20 cellular contexts compared by ENCODE assay signal in the genomic region with DNA sequence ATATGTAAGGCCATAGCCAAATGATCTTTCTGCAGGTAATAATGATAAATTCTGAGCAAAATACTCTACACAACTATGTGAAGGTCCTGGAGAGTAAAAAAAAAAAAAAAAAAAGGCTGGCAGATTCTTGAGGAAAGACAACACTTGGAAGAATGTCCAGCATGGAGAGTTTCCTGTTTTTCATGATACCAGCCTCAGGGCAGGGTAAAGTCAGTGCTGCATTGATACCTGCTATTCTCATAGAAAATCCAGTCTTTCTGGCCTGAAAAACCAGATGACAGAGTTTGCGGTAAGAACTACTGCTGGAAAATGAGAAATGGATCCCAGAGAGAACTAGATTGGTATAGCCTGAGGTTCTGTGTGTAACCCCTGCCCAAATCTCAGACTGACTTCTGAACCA.
DNase-seq lines count a peak whose midpoint lies in the region; ATAC-seq, FAIRE-seq and TF ChIP-seq lines count a peak whose summit lies in the region.
"Had no signal": no experiment of that assay in that cellular context is flagged by ENCODE, and none has a peak within 500 bp of the region (broad histone marks: within the 10 kb centered on the region; RNA-seq: fewer than 3 reads in every experiment).

No MANE protein-coding gene starts in this region.

- H3K27ac Mint-ChIP-seq in Caco-2 (ENCODE audit: unreplicated experiment) = peak overlapping the region; percentile 28
- peak overlapping the region; percentile 39 for H3K27ac Mint-ChIP-seq in osteocyte (ENCODE audit: unreplicated experiment)
- H3K27ac Mint-ChIP-seq in WTC11 = no peak overlapping the region

- CTCF ChIA-PET in Caco-2 (lab: Charles Lee) = no interaction called here
- CTCF ChIA-PET in WTC11 (lab: Charles Lee) = interaction anchor here (0.7 kb wide), 1 partner anchor 157 kb away, joined by 5 read pairs; no protein-coding TSS in a partner anchor

- no peaks in the 10 kb centered on the region for H3K36me3 ChIP-seq in Caco-2 (ENCODE audit: control insufficient read depth, insufficient read depth, low read length)
- no peaks in the 10 kb centered on the region for H3K36me3 ChIP-seq in bronchial epithelial cell (ENCODE audit: control insufficient read depth, insufficient read depth, low read length)
- no peaks in the 10 kb centered on the region for H3K36me3 ChIP-seq in MM.1S (replicated peaks; ENCODE audit: insufficient read depth, low read length)
- no peaks in the 10 kb centered on the region for H3K36me3 ChIP-seq in transverse colon

- POLR2A ChIA-PET in Caco-2 (lab: Charles Lee) = no interaction called here
- POLR2A ChIA-PET in WTC11 (lab: Charles Lee) = no interaction called here

- H3K27me3 ChIP-seq in Caco-2 (replicated peaks; ENCODE audit: control insufficient read depth, insufficient read depth, low read length) (no peaks in the 10 kb centered on the region), bronchial epithelial cell (ENCODE audit: control insufficient read depth, insufficient read depth, low read length) (no peaks in the 10 kb centered on the region), MM.1S (replicated peaks; ENCODE audit: insufficient read depth, low read length) (no peaks in the 10 kb centered on the region), transverse colon (no peaks in the 10 kb centered on the region)

- H3K4me1 Mint-ChIP-seq in Caco-2 (ENCODE audit: low read depth, unreplicated experiment) = peaks cover 6% of the 10 kb centered on the region
- peaks cover 23% of the 10 kb centered on the region for H3K4me1 Mint-ChIP-seq in osteocyte (ENCODE audit: unreplicated experiment)
- peaks cover under 1% of the 10 kb centered on the region; the same call in 1 of the 2 replicates for H3K4me1 Mint-ChIP-seq in WTC11

- H3K9me3 Mint-ChIP-seq in Caco-2 (ENCODE audit: unreplicated experiment) = no peaks in the 10 kb centered on the region
- no peaks in the 10 kb centered on the region for H3K9me3 Mint-ChIP-seq in osteocyte (ENCODE audit: unreplicated experiment)
- peaks cover 17% of the 10 kb centered on the region for H3K9me3 Mint-ChIP-seq in WTC11

- H3K4me3 Mint-ChIP-seq in Caco-2 (ENCODE audit: unreplicated experiment) (no peak overlapping the region), osteocyte (ENCODE audit: unreplicated experiment) (no peak overlapping the region), WTC11 (no peak overlapping the region)

- no peaks in the 10 kb centered on the region for H3K9me3 ChIP-seq in Caco-2
- no peaks in the 10 kb centered on the region for H3K9me3 ChIP-seq in MM.1S (replicated peaks; ENCODE audit: insufficient read depth, low read length)
- H3K9me3 ChIP-seq in transverse colon = no peaks in the 10 kb centered on the region

- H3K4me1 ChIP-seq in Caco-2 = 0 out of 2 replicates have a peak, but pooled peaks cover 3% of the 10 kb centered on the region
- H3K4me1 ChIP-seq in MM.1S (ENCODE audit: low read length) = no peaks in the 10 kb centered on the region
- H3K4me1 ChIP-seq in transverse colon = no peaks in the 10 kb centered on the region

- H3K4me3 ChIP-seq in Caco-2 (ENCODE audit: low read depth, low read length) (no peak overlapping the region), bronchial epithelial cell (ENCODE audit: low read depth, low read length) (no peak overlapping the region), MM.1S (ENCODE audit: low read length) (no peak overlapping the region), transverse colon (no peak overlapping the region)

- H3F3A ChIP-seq in MM.1S (ENCODE audit: insufficient read depth, low read length) = no peaks in the 10 kb centered on the region

- in situ Hi-C loops in transverse colon (cut with MboI; ENCODE audit: low pct_ligation_motif_present in 1 of 4, low pct_unique_long_range_greater_than_20kb in 1 of 4, low sequenced_read_pairs in 3 of 4) = no loop called here

- H3K9ac ChIP-seq in MM.1S (ENCODE audit: low read length) = no peak overlapping the region

- no peak for TF ChIP-seq EP300 in transverse colon (IDR thresholded peaks at IDR 0.05; ENCODE audit: low read depth)

- no peaks in the 10 kb centered on the region for H3K79me2 ChIP-seq in MM.1S (ENCODE audit: low read length)

- no peaks in the 10 kb centered on the region for H4K20me1 ChIP-seq in MM.1S (ENCODE audit: insufficient read depth, low read length)

- peak in 1 of 2 experiments; percentile 30 for DNase-seq in Caco-2
- DNase-seq in NCI-H226 = peak; percentile 29
- peak; percentile 62 for DNase-seq in bronchial epithelial cell (ENCODE audit: low read depth)
- DNase-seq in osteocyte (ENCODE audit: extremely low spot score, unreplicated experiment) = no peak
- DNase-seq in MM.1S = no peak
- DNase-seq in WTC11 (ENCODE audit: low spot score) = no peak
- DNase-seq in SK-N-DZ (ENCODE audit: low spot score) = no peak
- no peak for DNase-seq in transverse colon
- DNase-seq: COR-L47, H7, Karpas-422, NCI-H146, NCI-H2081 treated with DMSO at 0.1 percent for 48 hours, NCI-H2227 treated with DMSO at 0.1 percent for 48 hours, NCI-H526 treated with DMSO at 0.1 percent for 48 hours, SHP77 treated with DMSO at 0.1 percent for 48 hours had no signal

- 100% methylated on average over 1 of the region's 1 CpG for WGBS in transverse colon (ENCODE audit: low coverage in 1 of 2), 2 donors

- no peak overlapping the region for H2AFZ ChIP-seq in MM.1S (ENCODE audit: low read length)

- TF ChIP-seq CTCF in Caco-2 (IDR thresholded peaks at IDR 0.05; ENCODE audit: insufficient read depth in 1 of 2, low read depth in 1 of 2, low read length in 1 of 2, severe bottlenecking in 1 of 2, unreplicated experiment in 1 of 2) (no peak), bronchial epithelial cell (IDR thresholded peaks at IDR 0.05; ENCODE audit: insufficient read depth, low read length, severe bottlenecking) (no peak), osteocyte (IDR thresholded peaks at IDR 0.05) (no peak), MM.1S (IDR thresholded peaks at IDR 0.05; ENCODE audit: low read length) (no peak), WTC11 (IDR thresholded peaks at IDR 0.05) (no peak), transverse colon (IDR thresholded peaks at IDR 0.05) (no peak)

- no peaks in the 10 kb centered on the region for H3K36me3 Mint-ChIP-seq in Caco-2 (ENCODE audit: insufficient read depth, unreplicated experiment)
- H3K36me3 Mint-ChIP-seq in osteocyte (ENCODE audit: unreplicated experiment) = peaks cover 2% of the 10 kb centered on the region
- peaks cover 14% of the 10 kb centered on the region for H3K36me3 Mint-ChIP-seq in WTC11

- BruUV-seq in Caco-2 (replicated peaks; lab: Mats Ljungman, UMichigan) = no TSS peak

- ATAC-seq in WTC11 = no peak
- ATAC-seq: Panc1 had no signal

- H3K27me3 Mint-ChIP-seq in Caco-2 (ENCODE audit: insufficient read depth, unreplicated experiment) = no peaks in the 10 kb centered on the region
- H3K27me3 Mint-ChIP-seq in osteocyte (ENCODE audit: unreplicated experiment) = no peaks in the 10 kb centered on the region
- no peaks in the 10 kb centered on the region; the same call in 1 of the 2 replicates for H3K27me3 Mint-ChIP-seq in WTC11 (ENCODE audit: low read depth)

- TF ChIP-seq POLR2A in transverse colon (IDR thresholded peaks at IDR 0.05) = no peak

- no peak for FAIRE-seq in bronchial epithelial cell (lab: Jason Lieb, UNC)
- FAIRE-seq: A204.1, GM12892 had no signal

- no peak overlapping the region for H3K4me2 ChIP-seq in MM.1S (ENCODE audit: low read depth, low read length)

- H3K27ac ChIP-seq in MM.1S (ENCODE audit: low read length) (no peak overlapping the region), transverse colon (no peak overlapping the region)
- H3K27ac ChIP-seq: C4-2B had no signal

- intact Hi-C loops in Caco-2 (cut with micrococcal nuclease; ENCODE audit: unreplicated experiment) = no loop called here
- intact Hi-C loops in transverse colon (cut with DNase I; ENCODE audit: low total_unique reads) = no loop called here

- H3K9me2 ChIP-seq in MM.1S (replicated peaks; ENCODE audit: insufficient read depth, low read length) = no peaks in the 10 kb centered on the region

TF ChIP-seq in WTC11, 78 proteins besides CTCF, POLR2A, EP300 and RAD21:
- TF ChIP-seq, protein P1, sequence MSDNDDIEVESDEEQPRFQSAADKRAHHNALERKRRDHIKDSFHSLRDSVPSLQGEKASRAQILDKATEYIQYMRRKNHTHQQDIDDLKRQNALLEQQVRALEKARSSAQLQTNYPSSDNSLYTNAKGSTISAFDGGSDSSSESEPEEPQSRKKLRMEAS (CRISPR knock-in tag; IDR thresholded peaks at IDR 0.05) = no peak
- TF ChIP-seq ATF1 (CRISPR knock-in tag; IDR thresholded peaks at IDR 0.05) = no peak
- no peak for TF ChIP-seq ZNF263 (CRISPR knock-in tag; IDR thresholded peaks at IDR 0.05; ENCODE audit: low read depth)

Comparison
In these comparisons a context has a peak if more than half of its experiments do, and no peak if none do; other contexts are left out.
1. DNase-seq: peak in NCI-H226 (single experiment) and bronchial epithelial cell (single experiment); none in osteocyte (single experiment), MM.1S (single experiment), WTC11 (single experiment), SK-N-DZ (single experiment) and transverse colon (single experiment).